1 cellular context compared by ENCODE assay signal in genomic region chr7:37999673-38000072, GRCh38.
TF ChIP-seq lines count a peak whose summit lies in the region.

No MANE protein-coding gene starts in this region.

TF ChIP-seq in A549, 52 proteins besides CTCF, POLR2A, EP300 and RAD21 (continued from another document):
- no peak for TF ChIP-seq RARB (CRISPR knock-in tag; IDR thresholded peaks at IDR 0.05)
- no peak for TF ChIP-seq FOXS1 (CRISPR knock-in tag; IDR thresholded peaks at IDR 0.05)
- TF ChIP-seq ZSCAN20 (CRISPR knock-in tag; IDR thresholded peaks at IDR 0.05): no peak
- TF ChIP-seq PBX3 (IDR thresholded peaks at IDR 0.05): no peak
- TF ChIP-seq NR3C1 (IDR thresholded peaks at IDR 0.05): no peak
- TF ChIP-seq EHMT2 (IDR thresholded peaks at IDR 0.05; ENCODE audit: low read depth): no peak
- no peak for TF ChIP-seq ATOH8 (CRISPR knock-in tag; IDR thresholded peaks at IDR 0.05; ENCODE audit: low read depth)
- TF ChIP-seq CHD2 (IDR thresholded peaks at IDR 0.05; ENCODE audit: low read length, partially characterized antibody): no peak
- TF ChIP-seq CBX2 (IDR thresholded peaks at IDR 0.05; ENCODE audit: borderline replicate concordance, low read depth): no peak
